In genomic region chr4:125484912-125485311, GRCh38 we compare ENCODE assay signal across 18 cellular contexts.
DNase-seq lines count a peak whose midpoint lies in the region; ATAC-seq, FAIRE-seq and TF ChIP-seq lines count a peak whose summit lies in the region.
"Had no signal": no experiment of that assay in that cellular context is flagged by ENCODE, and none has a peak within 500 bp of the region (broad histone marks: within the 10 kb centered on the region; RNA-seq: fewer than 3 reads in every experiment).

No MANE protein-coding gene starts in this region.

- peak; percentile 87 for FAIRE-seq in G401.6 (lab: Jason Lieb, UNC)
- FAIRE-seq: GM12892, HTR-8/SVneo had no signal

- DNase-seq in choroid plexus epithelial cell (ENCODE audit: low read depth), result peak; percentile 13
- peak; percentile 18 for DNase-seq in iris pigment epithelial cell (ENCODE audit: low read depth)
- DNase-seq in nucleus accumbens (lab: John Stamatoyannopoulos, UW), result no peak
- no peak for DNase-seq in omental fat pad (ENCODE audit: low spot score)
- DNase-seq in NCI-H2227 treated with DMSO at 0.1 percent for 48 hours (lab: John Stamatoyannopoulos, UW), result no peak
- DNase-seq: 8988T; CD4-positive, alpha-beta memory T cell; DMS153; DMS79; GOT3; H7; HFFc6 had no signal

- TF ChIP-seq CTCF in choroid plexus epithelial cell (conservative IDR thresholded peaks at IDR 0.05; ENCODE audit: low read depth, low read length), result no peak
- TF ChIP-seq CTCF in omental fat pad (IDR thresholded peaks at IDR 0.05), result no peak

- no peak for ATAC-seq in GM19035 (IDR thresholded peaks at IDR 0.05; ENCODE audit: unreplicated experiment)
- ATAC-seq in omental fat pad (ENCODE audit: low FRiP score), result no peak
- ATAC-seq: HCT116 had no signal

- no peak overlapping the region for H3K4me3 ChIP-seq in choroid plexus epithelial cell (ENCODE audit: low read depth, low read length)
- H3K4me3 ChIP-seq: BLaER1 had no signal

Comparison
In these comparisons a context has a peak if more than half of its experiments do, and no peak if none do; other contexts are left out.
1. DNase-seq: peak in choroid plexus epithelial cell (single experiment) and iris pigment epithelial cell (single experiment); none in nucleus accumbens (0 of 56), omental fat pad (single experiment) and NCI-H2227 treated with DMSO at 0.1 percent for 48 hours (single experiment).